Comparison of ENCODE assay signal across 8 cellular contexts in the genomic region with DNA sequence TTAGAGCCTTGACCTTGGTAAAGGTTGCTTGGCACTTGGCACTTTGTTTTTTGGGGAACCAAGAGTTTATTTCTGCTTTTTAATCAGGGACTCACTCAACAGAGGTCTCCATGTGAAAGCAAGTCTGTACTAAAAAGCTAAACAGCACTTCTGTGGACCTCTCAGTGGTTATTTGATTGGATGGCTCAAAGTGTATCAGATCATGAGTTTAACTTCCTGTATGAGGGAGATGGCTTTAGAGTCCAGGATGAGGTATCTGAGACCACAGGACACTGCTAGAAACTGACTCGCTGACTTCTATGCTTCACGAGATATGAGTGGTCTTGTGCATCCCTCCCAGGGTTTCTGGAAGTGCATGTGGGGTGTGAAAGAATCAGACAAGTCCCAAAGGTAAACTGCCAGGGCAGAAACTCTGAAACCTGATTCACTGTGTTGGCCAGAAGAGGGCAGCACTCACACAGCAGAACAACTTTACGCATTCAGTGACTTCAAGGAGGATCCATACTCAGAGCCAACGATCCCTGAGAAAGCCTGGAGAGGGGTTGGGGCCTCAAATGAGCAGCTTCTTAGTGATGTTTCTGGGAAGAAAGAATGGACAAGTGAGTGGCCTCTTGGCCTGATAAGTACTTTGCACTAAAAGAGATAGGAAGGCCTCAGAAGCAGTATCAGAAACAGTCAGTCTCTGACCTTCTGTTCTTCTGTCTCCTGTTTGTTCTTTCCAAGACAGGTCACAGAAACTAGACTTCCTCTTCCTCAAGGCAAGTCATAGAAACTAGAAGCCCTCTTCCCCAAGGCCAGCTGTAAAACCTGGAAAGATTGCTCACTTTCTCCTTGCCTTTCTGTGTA.
DNase-seq lines count a peak whose midpoint lies in the region; ATAC-seq and TF ChIP-seq lines count a peak whose summit lies in the region.

No MANE protein-coding gene starts in this region.

- DNase-seq in DMS153 (lab: John Stamatoyannopoulos, UW) (peak; percentile 57), LNCaP clone FGC (ENCODE audit: low read depth) (peak; percentile 45), T follicular helper cell (ENCODE audit: low read depth) (peak; percentile 15), ascending aorta (ENCODE audit: low spot score in 2 of 2) (peak in 1 of 2 donors; percentile 75), hepatocyte (ENCODE audit: low spot score) (peak; percentile 77), gastrocnemius medialis (peak; percentile 6 to 28)

- no peaks in the 10 kb centered on the region for H4K20me1 ChIP-seq in hepatocyte (ENCODE audit: insufficient read depth, poor library complexity, severe bottlenecking)

- no peaks in the 10 kb centered on the region for H3K9me2 ChIP-seq in hepatocyte (replicated peaks; ENCODE audit: insufficient read depth)

- in situ Hi-C loops in gastrocnemius medialis (cut with MboI; ENCODE audit: low sequenced_read_pairs in 4 of 4): loop anchor here in 3 of 4 donors (10.0 kb wide), 4 partner anchors 49 to 309 kb away; a partner anchor contains a TSS

- peak; percentile 97 for TF ChIP-seq CTCF in LNCaP clone FGC (IDR thresholded peaks at IDR 0.05; ENCODE audit: control insufficient read depth, extremely low read depth, insufficient read depth)
- TF ChIP-seq CTCF in ascending aorta (IDR thresholded peaks at IDR 0.05): peak; percentile 67 to 87 (median 72)
- peak; percentile 88 for TF ChIP-seq CTCF in hepatocyte (IDR thresholded peaks at IDR 0.05; ENCODE audit: poor library complexity)
- TF ChIP-seq CTCF in gastrocnemius medialis (IDR thresholded peaks at IDR 0.05 in 4 of 5, conservative IDR thresholded peaks at IDR 0.05 in 1 of 5): peak; percentile 42 to 81 (median 62)

- H3K4me1 ChIP-seq in ascending aorta (no peaks in the 10 kb centered on the region), hepatocyte (ENCODE audit: insufficient read depth) (no peaks in the 10 kb centered on the region), gastrocnemius medialis (peaks cover 9 to 15% of the 10 kb centered on the region in 2 donors)

- 7% methylated on average over 4 of the region's 4 CpGs for WGBS in hepatocyte (ENCODE audit: low lambda C conversion rate, missing lambda C conversion rate)

- no peak for TF ChIP-seq POLR2A in gastrocnemius medialis (IDR thresholded peaks at IDR 0.05)

- H2AFZ ChIP-seq in hepatocyte: no peak overlapping the region

- no peaks in the 10 kb centered on the region for H3K79me2 ChIP-seq in hepatocyte

- H3K27ac ChIP-seq in ascending aorta (no peak overlapping the region), hepatocyte (no peak overlapping the region), gastrocnemius medialis (no peak overlapping the region)

- H3K9me3 ChIP-seq in ascending aorta (no peaks in the 10 kb centered on the region), hepatocyte (ENCODE audit: low read depth) (no peaks in the 10 kb centered on the region), gastrocnemius medialis (no peaks in the 10 kb centered on the region)

- ATAC-seq in GM21526 (IDR thresholded peaks at IDR 0.05; ENCODE audit: low FRiP score, unreplicated experiment): peak; percentile 73
- peak; percentile 71 to 83 for ATAC-seq in gastrocnemius medialis
- ATAC-seq in GM21360 (IDR thresholded peaks at IDR 0.05; ENCODE audit: unreplicated experiment): no peak

- H3K4me2 ChIP-seq in hepatocyte: no peak overlapping the region

- no peaks in the 10 kb centered on the region for H3K27me3 ChIP-seq in ascending aorta
- H3K27me3 ChIP-seq in hepatocyte: no peaks in the 10 kb centered on the region
- no peaks in the 10 kb centered on the region for H3K27me3 ChIP-seq in gastrocnemius medialis

- H3K36me3 ChIP-seq in ascending aorta: no peaks in the 10 kb centered on the region
- H3K36me3 ChIP-seq in hepatocyte (replicated peaks; ENCODE audit: insufficient read depth, low read depth): no peaks in the 10 kb centered on the region
- no peaks in the 10 kb centered on the region for H3K36me3 ChIP-seq in gastrocnemius medialis

- no peak overlapping the region for H3K4me3 ChIP-seq in LNCaP clone FGC (ENCODE audit: low read depth, low read length)
- no peak overlapping the region for H3K4me3 ChIP-seq in ascending aorta
- no peak overlapping the region for H3K4me3 ChIP-seq in hepatocyte
- H3K4me3 ChIP-seq in gastrocnemius medialis: no peak overlapping the region

- intact Hi-C loops in ascending aorta (cut with DNase I): loop anchor here (1.0 to 2.0 kb wide), 3 partner anchors 47 to 233 kb away; no protein-coding TSS in a partner anchor
- intact Hi-C loops in gastrocnemius medialis (cut with DNase I; ENCODE audit: low total_unique reads): loop anchor here (1.0 to 5.0 kb wide), 4 partner anchors 48 to 312 kb away; no protein-coding TSS in a partner anchor
